12 cellular contexts compared by ENCODE assay signal in the genomic region with DNA sequence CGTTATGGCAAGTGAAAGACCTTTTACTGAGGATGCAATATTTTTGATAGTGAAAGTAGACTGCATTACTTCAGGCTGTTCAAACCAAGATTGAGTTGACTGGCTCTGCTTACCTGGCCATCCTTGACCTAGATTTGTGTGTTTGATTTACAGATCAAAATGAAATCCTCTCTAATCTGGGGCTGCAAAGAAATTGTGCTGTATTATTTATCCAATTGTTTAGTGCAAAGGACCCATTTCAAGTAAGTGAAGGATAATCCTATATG. TPM values are rescaled to one million over a fixed set of nuclear protein-coding genes. Genes with fewer than 3 reads are reported as not detected.
DNase-seq lines count a peak whose midpoint lies in the region; ATAC-seq and TF ChIP-seq lines count a peak whose summit lies in the region.
"Had no signal": no experiment of that assay in that cellular context is flagged by ENCODE, and none has a peak within 500 bp of the region (broad histone marks: within the 10 kb centered on the region; RNA-seq: fewer than 3 reads in every experiment).

No MANE protein-coding gene starts in this region.

- no peaks in the 10 kb centered on the region for H3K27me3 ChIP-seq in AG04450 (ENCODE audit: control insufficient read depth, insufficient read depth, low read length)
- H3K27me3 ChIP-seq in RWPE2 (ENCODE audit: insufficient read depth, poor library complexity, severe bottlenecking): no peaks in the 10 kb centered on the region
- H3K27me3 ChIP-seq in endodermal cell (ENCODE audit: control insufficient read depth, insufficient read depth, low read length, poor library complexity, severe bottlenecking): no peaks in the 10 kb centered on the region
- H3K27me3 ChIP-seq: MG63 had no signal

- H3K4me1 Mint-ChIP-seq in endodermal cell (peaks cover 32% of the 10 kb centered on the region), osteocyte (ENCODE audit: unreplicated experiment) (peaks cover 71% of the 10 kb centered on the region)

- H3K27ac Mint-ChIP-seq in endodermal cell: peak overlapping the region; percentile 24
- H3K27ac Mint-ChIP-seq in osteocyte (ENCODE audit: unreplicated experiment): peak overlapping the region; percentile 94

- ATAC-seq in RWPE2 (ENCODE audit: low read depth) (no peak), GM19395 (IDR thresholded peaks at IDR 0.05; ENCODE audit: unreplicated experiment) (no peak), left lobe of liver (no peak)

- H3K9ac ChIP-seq in endodermal cell (ENCODE audit: extremely low read depth, low read length, poor library complexity, severe bottlenecking): no peak overlapping the region

- TF ChIP-seq CTCF in AG04450 (IDR thresholded peaks at IDR 0.05; ENCODE audit: low read depth, low read length): no peak
- TF ChIP-seq CTCF in RWPE2 (IDR thresholded peaks at IDR 0.05; ENCODE audit: poor library complexity, severe bottlenecking): no peak
- no peak for TF ChIP-seq CTCF in endodermal cell (conservative IDR thresholded peaks at IDR 0.05)
- TF ChIP-seq CTCF in osteocyte (IDR thresholded peaks at IDR 0.05): no peak

- H3K36me3 Mint-ChIP-seq in endodermal cell (ENCODE audit: low read depth) (no peaks in the 10 kb centered on the region), osteocyte (ENCODE audit: unreplicated experiment) (peaks cover 4% of the 10 kb centered on the region)
- H3K36me3 Mint-ChIP-seq: CD4-positive, alpha-beta memory T cell had no signal

- H3K4me3 Mint-ChIP-seq in endodermal cell (no peak overlapping the region), osteocyte (ENCODE audit: unreplicated experiment) (peak overlapping the region; percentile 19)

- H3K27me3 Mint-ChIP-seq in endodermal cell (ENCODE audit: insufficient read depth) (no peaks in the 10 kb centered on the region), osteocyte (ENCODE audit: unreplicated experiment) (no peaks in the 10 kb centered on the region)
- H3K27me3 Mint-ChIP-seq: CD4-positive, alpha-beta memory T cell had no signal

- peaks cover 1% of the 10 kb centered on the region for H3K9me3 Mint-ChIP-seq in endodermal cell
- peaks cover 4% of the 10 kb centered on the region for H3K9me3 Mint-ChIP-seq in osteocyte (ENCODE audit: unreplicated experiment)
- H3K9me3 Mint-ChIP-seq: CD4-positive, alpha-beta memory T cell had no signal

- POLR2A ChIA-PET in AG04450 (lab: Yijun Ruan, JAX): interaction anchor here (0.7 to 2.2 kb wide), 2 partner anchors 14 to 36 kb away, joined by 6 to 10 read pairs; no protein-coding TSS in a partner anchor

- H3K27ac ChIP-seq in AG04450 (ENCODE audit: low read depth, low read length): peak overlapping the region; percentile 69
- peak overlapping the region; percentile 55 for H3K27ac ChIP-seq in RWPE2 (ENCODE audit: poor library complexity, severe bottlenecking)
- H3K27ac ChIP-seq in endodermal cell (ENCODE audit: low read depth, low read length): no peak overlapping the region

- CTCF ChIA-PET in AG04450 (lab: Charles Lee): interaction anchor here (1.1 to 1.5 kb wide), 2 partner anchors 28 to 313 kb away, joined by 3 to 9 read pairs; no protein-coding TSS in a partner anchor

- no peaks in the 10 kb centered on the region for H3K36me3 ChIP-seq in RWPE2 (ENCODE audit: low read depth)
- peaks cover 3% of the 10 kb centered on the region for H3K36me3 ChIP-seq in endodermal cell (ENCODE audit: control insufficient read depth, insufficient read depth, low read length)
- H3K36me3 ChIP-seq: MG63 had no signal

- H3K4me1 ChIP-seq in RWPE2 (ENCODE audit: insufficient read depth, poor library complexity, severe bottlenecking) (peaks cover 37% of the 10 kb centered on the region), endodermal cell (ENCODE audit: control insufficient read depth, insufficient read depth, low read length) (peaks cover 9% of the 10 kb centered on the region)

- H3K9me3 ChIP-seq in AG04450 (ENCODE audit: control insufficient read depth, insufficient read depth, low read length): no peaks in the 10 kb centered on the region
- no peaks in the 10 kb centered on the region for H3K9me3 ChIP-seq in RWPE2 (ENCODE audit: severe bottlenecking)
- H3K9me3 ChIP-seq in endodermal cell (ENCODE audit: control insufficient read depth, low read length): peaks cover 11% of the 10 kb centered on the region
- H3K9me3 ChIP-seq: MG63 had no signal

- WGBS in endodermal cell (ENCODE audit: insufficient coverage in 1 of 2, insufficient read length in 1 of 2), 2 experiments: 83 to 90% methylated on average over 1 of the region's 1 CpG

- H3K4me3 ChIP-seq in AG04450 (ENCODE audit: low read depth, low read length) (peak overlapping the region; percentile 17), RWPE2 (ENCODE audit: severe bottlenecking) (no peak overlapping the region), endodermal cell (ENCODE audit: low read length) (no peak overlapping the region)
- H3K4me3 ChIP-seq: MG63 had no signal

- DNase-seq in AG04450 (ENCODE audit: low read depth, low spot score): no peak
- no peak for DNase-seq in RWPE2 (ENCODE audit: low spot score)
- DNase-seq in endodermal cell: no peak
- no peak for DNase-seq in osteocyte (ENCODE audit: extremely low spot score, unreplicated experiment)
- no peak for DNase-seq in NCI-H2029 (lab: John Stamatoyannopoulos, UW)
- no peak for DNase-seq in left lobe of liver (ENCODE audit: low spot score)
- DNase-seq in NCI-H1105 (lab: John Stamatoyannopoulos, UW): no peak
- DNase-seq: CD4-positive, alpha-beta memory T cell; erythroblast; NK-92 treated with Interleukin-12 subunit alpha and Interleukin-12 subunit beta, amount 100 ng/mL, for 24 hours had no signal

RNA-seq across cellular contexts. Expression of a gene that starts 33.4 kb away (rescaled TPM):
- 28.2 and 48.0 TPM in 2 replicates for polyA plus RNA-seq in AG04450 (2011; rRNA removed)
- polyA minus RNA-seq in AG04450 (2011; rRNA and poly(A)+ RNA removed): 55.9 and 65.6 TPM in 2 replicates
- total RNA-seq in endodermal cell (10 to 100 TPM; 65.8 to 76.2 TPM), osteocyte (38.8 and 41.0 TPM in 2 replicates), left lobe of liver (9.0 TPM)
- polyA plus RNA-seq in endodermal cell (2013, experiment 1 of 2): 54.4 TPM
- polyA plus RNA-seq in endodermal cell (2013, experiment 2 of 2): 50.7 TPM
